Comparison of ENCODE assay signal across 19 cellular contexts in the genomic region with DNA sequence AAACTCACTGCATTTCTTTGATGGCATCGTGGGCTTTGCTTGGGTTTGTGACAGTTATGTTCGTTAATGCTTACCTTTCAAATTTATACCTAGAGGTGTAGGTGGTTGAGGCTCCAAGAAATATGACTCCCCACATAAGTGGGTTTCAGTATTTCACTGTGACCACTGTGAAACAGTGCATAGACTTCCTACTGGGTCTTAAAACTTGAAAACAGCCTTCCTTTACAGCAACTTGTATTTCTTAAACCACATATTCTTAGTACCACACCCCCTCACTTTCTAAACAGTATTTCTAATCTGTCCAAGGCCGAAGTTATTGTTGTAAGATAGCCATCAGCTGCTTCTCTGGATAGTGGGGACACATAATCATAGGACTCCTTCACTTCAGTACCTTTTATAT. TPM values are rescaled to one million over a fixed set of nuclear protein-coding genes. Genes with fewer than 3 reads are reported as not detected.
A peak's percentile ranks its signal among the peaks of the same experiment; 100 is the strongest.
DNase-seq lines count a peak whose midpoint lies in the region; ATAC-seq and TF ChIP-seq lines count a peak whose summit lies in the region.
"Had no signal": no experiment of that assay in that cellular context is flagged by ENCODE, and none has a peak within 500 bp of the region (broad histone marks: within the 10 kb centered on the region; RNA-seq: fewer than 3 reads in every experiment).

No MANE protein-coding gene starts in this region.

- H3K4me1 ChIP-seq in KMS-11 (ENCODE audit: low read depth, poor library complexity, severe bottlenecking) (peaks cover 58% of the 10 kb centered on the region), esophagus muscularis mucosa (no peaks in the 10 kb centered on the region)

- H3K9me3 Mint-ChIP-seq in activated T-helper 17 cell treated with anti-CD3 and anti-CD28 coated beads, Interleukin-2, amount 50 U/mL, for 72 hours = no peaks in the 10 kb centered on the region

- H3K36me3 Mint-ChIP-seq in activated T-helper 17 cell treated with anti-CD3 and anti-CD28 coated beads, Interleukin-2, amount 50 U/mL, for 72 hours (ENCODE audit: low read depth) = no peaks in the 10 kb centered on the region
- H3K36me3 Mint-ChIP-seq: CD14-positive monocyte had no signal

- TF ChIP-seq POLR2A in esophagus muscularis mucosa (IDR thresholded peaks at IDR 0.05; ENCODE audit: low read depth) = no peak

- no peaks in the 10 kb centered on the region for H3K27me3 Mint-ChIP-seq in activated T-helper 17 cell treated with anti-CD3 and anti-CD28 coated beads, Interleukin-2, amount 50 U/mL, for 72 hours

- H3K27me3 ChIP-seq in KMS-11 (ENCODE audit: insufficient read depth, low read depth) (no peaks in the 10 kb centered on the region), esophagus muscularis mucosa (no peaks in the 10 kb centered on the region)

- TF ChIP-seq CTCF in GM13977 (IDR thresholded peaks at IDR 0.05; ENCODE audit: extremely low read depth, insufficient read depth, missing control alignments) = no peak
- no peak for TF ChIP-seq CTCF in KMS-11 (conservative IDR thresholded peaks at IDR 0.05; ENCODE audit: low read depth, low read length)
- no peak for TF ChIP-seq CTCF in esophagus muscularis mucosa (IDR thresholded peaks at IDR 0.05)

- H2AFZ ChIP-seq in KMS-11 (ENCODE audit: low read depth) = no peak overlapping the region

- in situ Hi-C loops in GM13977 (cut with MboI; ENCODE audit: low pct_unique_long_range_greater_than_20kb, low sequenced_read_pairs, unreplicated experiment) = no loop called here

- peak overlapping the region; percentile 44 for H3K27ac ChIP-seq in KMS-11
- no peak overlapping the region for H3K27ac ChIP-seq in esophagus muscularis mucosa (replicated peaks in 1 of 4)

- peak; percentile 17 for DNase-seq in GM13977 (ENCODE audit: low spot score)
- no peak for DNase-seq in left colon
- no peak for DNase-seq in esophagus muscularis mucosa (ENCODE audit: extremely low spot score)
- no peak for DNase-seq in left lobe of liver (ENCODE audit: low spot score)
- DNase-seq: ACHN, AML-193, DMS 273 treated with DMSO at 0.1 percent for 48 hours, GF-D8, HCEC 1CT, NCI-H146, NCI-H526 treated with DMSO at 0.1 percent for 48 hours, SHP77 treated with DMSO at 0.1 percent for 48 hours, T-helper 1 cell had no signal

- H4K20me1 ChIP-seq in KMS-11 (ENCODE audit: insufficient read depth) = no peaks in the 10 kb centered on the region

- TF ChIP-seq EP300 in esophagus muscularis mucosa (IDR thresholded peaks at IDR 0.05) = no peak

- intact Hi-C loops in left colon (cut with DNase I, micrococcal nuclease) = no loop called here
- intact Hi-C loops in esophagus muscularis mucosa (cut with DNase I) = no loop called here

- H3K4me3 ChIP-seq in KMS-11 (IDR thresholded peaks at IDR 0.05; ENCODE audit: insufficient read depth, low read depth, low read length) (no peak overlapping the region), esophagus muscularis mucosa (no peak overlapping the region)

- H3K36me3 ChIP-seq in KMS-11 (ENCODE audit: insufficient read depth) = no peaks in the 10 kb centered on the region
- H3K36me3 ChIP-seq in esophagus muscularis mucosa = no peaks in the 10 kb centered on the region

- peak; percentile 79 for ATAC-seq in HG02870 (IDR thresholded peaks at IDR 0.05; ENCODE audit: unreplicated experiment)
- ATAC-seq in activated T-helper 17 cell treated with anti-CD3 and anti-CD28 coated beads, Interleukin-2, amount 50 U/mL, for 72 hours (replicated peaks) = peak; percentile 59
- no peak for ATAC-seq in left colon
- no peak for ATAC-seq in left lobe of liver
- ATAC-seq: SK-N-SH treated with all-trans-retinoic acid at 6 μM for 48 hours had no signal

- no peaks in the 10 kb centered on the region for H3K4me1 Mint-ChIP-seq in activated T-helper 17 cell treated with anti-CD3 and anti-CD28 coated beads, Interleukin-2, amount 50 U/mL, for 72 hours

- H3K79me2 ChIP-seq in KMS-11 (ENCODE audit: insufficient read depth, low read depth) = no peaks in the 10 kb centered on the region

- WGBS in esophagus muscularis mucosa = 87% methylated on average over 3 of the region's 3 CpGs

- H3K4me3 Mint-ChIP-seq in activated T-helper 17 cell treated with anti-CD3 and anti-CD28 coated beads, Interleukin-2, amount 50 U/mL, for 72 hours = no peak overlapping the region
- H3K4me3 Mint-ChIP-seq: CD14-positive monocyte had no signal

- no peaks in the 10 kb centered on the region for H3K9me3 ChIP-seq in esophagus muscularis mucosa

- peak overlapping the region; percentile 84 for H3K4me2 ChIP-seq in KMS-11

- H3K9ac ChIP-seq in KMS-11 = peak overlapping the region; percentile 2; the same call in 1 of the 2 replicates

- no peak overlapping the region for H3K27ac Mint-ChIP-seq in activated T-helper 17 cell treated with anti-CD3 and anti-CD28 coated beads, Interleukin-2, amount 50 U/mL, for 72 hours
- H3K27ac Mint-ChIP-seq: CD14-positive monocyte had no signal

RNA-seq across cellular contexts. Expression of a gene that starts 48.3 kb away (rescaled TPM):
- under 1 TPM in 1 of 2 donors, not detected in 1; 0.37 TPM for total RNA-seq in activated T-helper 17 cell treated with anti-CD3 and anti-CD28 coated beads, Interleukin-2, amount 50 U/mL, for 72 hours
- under 1 TPM in 1 of 2 donors, not detected in 1; 0.50 TPM for total RNA-seq in left colon
- total RNA-seq in esophagus muscularis mucosa = 1 to 10 TPM in 1 of 4 donors, under 1 TPM in 3; 0.50 to 1.7 (median 0.73) TPM
- total RNA-seq in left lobe of liver = 0.20 TPM
- total RNA-seq: HT-29 had no signal

RNA-seq across cellular contexts. Expression of a gene that starts 56.6 kb away (rescaled TPM):
- under 1 TPM; 0.32 to 0.45 TPM for total RNA-seq in activated T-helper 17 cell treated with anti-CD3 and anti-CD28 coated beads, Interleukin-2, amount 50 U/mL, for 72 hours
- under 1 TPM; 0.18 to 0.22 TPM for total RNA-seq in left colon
- 1 to 10 TPM in 2 of 4 donors, under 1 TPM in 2; 0.33 to 1.5 (median 0.95) TPM for total RNA-seq in esophagus muscularis mucosa
- 0.13 TPM for total RNA-seq in left lobe of liver

Comparison
In these comparisons a context has a peak if more than half of its experiments do, and no peak if none do; other contexts are left out.
1. ATAC-seq: peak in HG02870 (single experiment) and activated T-helper 17 cell treated with anti-CD3 and anti-CD28 coated beads, Interleukin-2, amount 50 U/mL, for 72 hours (single experiment); none in left colon (single experiment) and left lobe of liver (single experiment).